In the genomic region with DNA sequence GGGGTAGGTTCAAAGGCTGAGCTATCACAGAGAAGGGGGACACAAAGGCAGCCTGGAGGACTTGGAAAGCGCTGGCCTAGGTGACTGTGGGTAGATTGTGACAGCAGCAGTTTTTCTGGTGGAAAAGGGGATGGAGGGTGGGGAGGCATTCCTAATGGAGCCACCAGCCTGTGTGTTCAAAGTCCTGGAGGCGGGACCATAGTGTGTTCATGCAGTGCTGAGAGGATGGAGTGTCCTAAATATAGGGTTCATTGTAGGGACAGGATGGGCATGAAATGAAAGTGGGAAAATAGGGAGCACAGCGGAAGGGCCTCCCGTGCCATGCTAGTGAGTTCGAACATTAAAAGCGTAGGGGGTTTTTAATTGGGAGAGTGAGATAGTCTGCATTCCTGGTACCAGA, we compare ENCODE assay signal across 14 cellular contexts. TPM values are rescaled to one million over a fixed set of nuclear protein-coding genes. Genes with fewer than 3 reads are reported as not detected.
DNase-seq lines count a peak whose midpoint lies in the region; ATAC-seq and TF ChIP-seq lines count a peak whose summit lies in the region.
"Had no signal": no experiment of that assay in that cellular context is flagged by ENCODE, and none has a peak within 500 bp of the region (broad histone marks: within the 10 kb centered on the region; RNA-seq: fewer than 3 reads in every experiment).

No MANE protein-coding gene starts in this region.

- TF ChIP-seq POLR2A in vagina (IDR thresholded peaks at IDR 0.05) (no peak), upper lobe of left lung (IDR thresholded peaks at IDR 0.05) (no peak)

- no peaks in the 10 kb centered on the region for H3K27me3 Mint-ChIP-seq in nephron (ENCODE audit: low read depth)
- no peaks in the 10 kb centered on the region for H3K27me3 Mint-ChIP-seq in WTC11 (ENCODE audit: low read depth)

- no peaks in the 10 kb centered on the region for H3K9me3 ChIP-seq in right atrium auricular region
- H3K9me3 ChIP-seq in vagina, result no peaks in the 10 kb centered on the region
- H3K9me3 ChIP-seq in upper lobe of left lung, result no peaks in the 10 kb centered on the region

- H3K27ac Mint-ChIP-seq in nephron (peak overlapping the region; percentile 84 to 93 (median 89)), WTC11 (no peak overlapping the region)
- H3K27ac Mint-ChIP-seq: CD14-positive monocyte had no signal

- H3K36me3 Mint-ChIP-seq in nephron (ENCODE audit: low read depth) (no peaks in the 10 kb centered on the region), WTC11 (no peaks in the 10 kb centered on the region)
- H3K36me3 Mint-ChIP-seq: CD14-positive monocyte had no signal

- TF ChIP-seq CTCF in right atrium auricular region (IDR thresholded peaks at IDR 0.05) (no peak), nephron (IDR thresholded peaks at IDR 0.05; ENCODE audit: unreplicated experiment in 3 of 3) (no peak), vagina (IDR thresholded peaks at IDR 0.05) (no peak), WTC11 (IDR thresholded peaks at IDR 0.05) (no peak), upper lobe of left lung (IDR thresholded peaks at IDR 0.05) (no peak)

- peak overlapping the region in 1 of 3 experiments; percentile 15 for H3K4me3 Mint-ChIP-seq in nephron
- no peak overlapping the region for H3K4me3 Mint-ChIP-seq in WTC11
- H3K4me3 Mint-ChIP-seq: CD14-positive monocyte had no signal

- H3K9me3 Mint-ChIP-seq in nephron (no peaks in the 10 kb centered on the region), WTC11 (no peaks in the 10 kb centered on the region)

- ATAC-seq in Right ventricle myocardium inferior, result peak; percentile 23
- ATAC-seq in WTC11, result no peak
- no peak for ATAC-seq in GM21447 (IDR thresholded peaks at IDR 0.05; ENCODE audit: unreplicated experiment)
- ATAC-seq in upper lobe of left lung (ENCODE audit: low FRiP score in 2 of 2), result no peak
- ATAC-seq: HCT116, K562 had no signal

- POLR2A ChIA-PET in WTC11 (lab: Charles Lee), result interaction anchor here (0.6 to 1.2 kb wide), 2 partner anchors 10 to 51 kb away, joined by 3 to 4 read pairs; a partner anchor contains a TSS

- TF ChIP-seq EP300 in upper lobe of left lung (IDR thresholded peaks at IDR 0.05), result no peak

- no peak overlapping the region for H3K4me3 ChIP-seq in right atrium auricular region
- H3K4me3 ChIP-seq in vagina, result no peak overlapping the region
- H3K4me3 ChIP-seq in upper lobe of left lung, result no peak overlapping the region
- H3K4me3 ChIP-seq: K562 had no signal

- intact Hi-C loops in Right ventricle myocardium inferior (cut with DNase I) (no loop called here), cardiac septum (cut with DNase I) (no loop called here), vagina (cut with DNase I) (no loop called here)

- H3K27me3 ChIP-seq in right atrium auricular region, result no peaks in the 10 kb centered on the region
- H3K27me3 ChIP-seq in vagina, result no peaks in the 10 kb centered on the region
- H3K27me3 ChIP-seq in upper lobe of left lung, result no peaks in the 10 kb centered on the region

- CTCF ChIA-PET in WTC11 (lab: Charles Lee), result interaction anchor here (0.6 to 2.0 kb wide), 5 partner anchors 23 to 113 kb away, joined by 3 to 5 read pairs (median 3); no protein-coding TSS in a partner anchor

- H3K4me1 ChIP-seq in right atrium auricular region, result peaks cover 0 to 23% of the 10 kb centered on the region in 2 donors
- H3K4me1 ChIP-seq in vagina, result no peaks in the 10 kb centered on the region
- H3K4me1 ChIP-seq in upper lobe of left lung, result peaks cover 0 to 6% (median 0%) of the 10 kb centered on the region in 4 donors

- WGBS in upper lobe of left lung, 2 donors, result 76 to 81% methylated on average over 6 of the region's 6 CpGs

- DNase-seq in Right ventricle myocardium inferior (ENCODE audit: missing footprints) (no peak), cardiac septum (ENCODE audit: low spot score) (no peak), right atrium auricular region (ENCODE audit: low spot score) (no peak), vagina (ENCODE audit: extremely low spot score in 2 of 2) (no peak), WTC11 (ENCODE audit: low spot score) (no peak), upper lobe of left lung (no peak)
- DNase-seq: 8988T, NCI-H1694 treated with DMSO at 0.1 percent for 48 hours, NCI-H2107 had no signal

- H3K4me1 Mint-ChIP-seq in nephron (peaks cover 60% of the 10 kb centered on the region), WTC11 (no peaks in the 10 kb centered on the region)
- H3K4me1 Mint-ChIP-seq: CD14-positive monocyte had no signal

- H3K36me3 ChIP-seq in right atrium auricular region (peaks cover 28% of the 10 kb centered on the region), vagina (no peaks in the 10 kb centered on the region), upper lobe of left lung (no peaks in the 10 kb centered on the region)

- peak overlapping the region; percentile 44 to 63 for H3K27ac ChIP-seq in right atrium auricular region
- peak overlapping the region; percentile 43 for H3K27ac ChIP-seq in vagina
- H3K27ac ChIP-seq in upper lobe of left lung, result no peak overlapping the region

TF ChIP-seq in WTC11, 78 proteins besides CTCF, POLR2A, EP300 and RAD21 (continues in another document):
- TF ChIP-seq ESRRA (CRISPR knock-in tag; IDR thresholded peaks at IDR 0.05; ENCODE audit: borderline replicate concordance) (no peak), NR3C1 (CRISPR knock-in tag; conservative IDR thresholded peaks at IDR 0.05; ENCODE audit: low read depth) (no peak), GTF2I (CRISPR knock-in tag; conservative IDR thresholded peaks at IDR 0.05) (no peak), SMAD4 (CRISPR knock-in tag; IDR thresholded peaks at IDR 0.05) (no peak), ZNF219 (CRISPR knock-in tag; IDR thresholded peaks at IDR 0.05; ENCODE audit: borderline replicate concordance) (no peak), NR2C2 (CRISPR knock-in tag; IDR thresholded peaks at IDR 0.05) (no peak), SOX15 (CRISPR knock-in tag; IDR thresholded peaks at IDR 0.05) (no peak)
- TF ChIP-seq, protein P1, sequence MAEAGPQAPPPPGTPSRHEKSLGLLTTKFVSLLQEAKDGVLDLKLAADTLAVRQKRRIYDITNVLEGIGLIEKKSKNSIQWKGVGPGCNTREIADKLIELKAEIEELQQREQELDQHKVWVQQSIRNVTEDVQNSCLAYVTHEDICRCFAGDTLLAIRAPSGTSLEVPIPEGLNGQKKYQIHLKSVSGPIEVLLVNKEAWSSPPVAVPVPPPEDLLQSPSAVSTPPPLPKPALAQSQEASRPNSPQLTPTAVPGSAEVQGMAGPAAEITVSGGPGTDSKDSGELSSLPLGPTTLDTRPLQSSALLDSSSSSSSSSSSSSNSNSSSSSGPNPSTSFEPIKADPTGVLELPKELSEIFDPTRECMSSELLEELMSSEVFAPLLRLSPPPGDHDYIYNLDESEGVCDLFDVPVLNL (CRISPR knock-in tag; IDR thresholded peaks at IDR 0.05; ENCODE audit: borderline replicate concordance, low read depth), result no peak
- TF ChIP-seq, protein P2, sequence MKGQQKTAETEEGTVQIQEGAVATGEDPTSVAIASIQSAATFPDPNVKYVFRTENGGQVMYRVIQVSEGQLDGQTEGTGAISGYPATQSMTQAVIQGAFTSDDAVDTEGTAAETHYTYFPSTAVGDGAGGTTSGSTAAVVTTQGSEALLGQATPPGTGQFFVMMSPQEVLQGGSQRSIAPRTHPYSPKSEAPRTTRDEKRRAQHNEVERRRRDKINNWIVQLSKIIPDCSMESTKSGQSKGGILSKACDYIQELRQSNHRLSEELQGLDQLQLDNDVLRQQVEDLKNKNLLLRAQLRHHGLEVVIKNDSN (CRISPR knock-in tag; IDR thresholded peaks at IDR 0.05), result no peak
- TF ChIP-seq, protein P3, sequence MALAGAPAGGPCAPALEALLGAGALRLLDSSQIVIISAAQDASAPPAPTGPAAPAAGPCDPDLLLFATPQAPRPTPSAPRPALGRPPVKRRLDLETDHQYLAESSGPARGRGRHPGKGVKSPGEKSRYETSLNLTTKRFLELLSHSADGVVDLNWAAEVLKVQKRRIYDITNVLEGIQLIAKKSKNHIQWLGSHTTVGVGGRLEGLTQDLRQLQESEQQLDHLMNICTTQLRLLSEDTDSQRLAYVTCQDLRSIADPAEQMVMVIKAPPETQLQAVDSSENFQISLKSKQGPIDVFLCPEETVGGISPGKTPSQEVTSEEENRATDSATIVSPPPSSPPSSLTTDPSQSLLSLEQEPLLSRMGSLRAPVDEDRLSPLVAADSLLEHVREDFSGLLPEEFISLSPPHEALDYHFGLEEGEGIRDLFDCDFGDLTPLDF (CRISPR knock-in tag; IDR thresholded peaks at IDR 0.05), result no peak
- TF ChIP-seq, protein P4, sequence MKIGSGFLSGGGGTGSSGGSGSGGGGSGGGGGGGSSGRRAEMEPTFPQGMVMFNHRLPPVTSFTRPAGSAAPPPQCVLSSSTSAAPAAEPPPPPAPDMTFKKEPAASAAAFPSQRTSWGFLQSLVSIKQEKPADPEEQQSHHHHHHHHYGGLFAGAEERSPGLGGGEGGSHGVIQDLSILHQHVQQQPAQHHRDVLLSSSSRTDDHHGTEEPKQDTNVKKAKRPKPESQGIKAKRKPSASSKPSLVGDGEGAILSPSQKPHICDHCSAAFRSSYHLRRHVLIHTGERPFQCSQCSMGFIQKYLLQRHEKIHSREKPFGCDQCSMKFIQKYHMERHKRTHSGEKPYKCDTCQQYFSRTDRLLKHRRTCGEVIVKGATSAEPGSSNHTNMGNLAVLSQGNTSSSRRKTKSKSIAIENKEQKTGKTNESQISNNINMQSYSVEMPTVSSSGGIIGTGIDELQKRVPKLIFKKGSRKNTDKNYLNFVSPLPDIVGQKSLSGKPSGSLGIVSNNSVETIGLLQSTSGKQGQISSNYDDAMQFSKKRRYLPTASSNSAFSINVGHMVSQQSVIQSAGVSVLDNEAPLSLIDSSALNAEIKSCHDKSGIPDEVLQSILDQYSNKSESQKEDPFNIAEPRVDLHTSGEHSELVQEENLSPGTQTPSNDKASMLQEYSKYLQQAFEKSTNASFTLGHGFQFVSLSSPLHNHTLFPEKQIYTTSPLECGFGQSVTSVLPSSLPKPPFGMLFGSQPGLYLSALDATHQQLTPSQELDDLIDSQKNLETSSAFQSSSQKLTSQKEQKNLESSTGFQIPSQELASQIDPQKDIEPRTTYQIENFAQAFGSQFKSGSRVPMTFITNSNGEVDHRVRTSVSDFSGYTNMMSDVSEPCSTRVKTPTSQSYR (CRISPR knock-in tag; IDR thresholded peaks at IDR 0.05), result no peak
- TF ChIP-seq, protein P5, sequence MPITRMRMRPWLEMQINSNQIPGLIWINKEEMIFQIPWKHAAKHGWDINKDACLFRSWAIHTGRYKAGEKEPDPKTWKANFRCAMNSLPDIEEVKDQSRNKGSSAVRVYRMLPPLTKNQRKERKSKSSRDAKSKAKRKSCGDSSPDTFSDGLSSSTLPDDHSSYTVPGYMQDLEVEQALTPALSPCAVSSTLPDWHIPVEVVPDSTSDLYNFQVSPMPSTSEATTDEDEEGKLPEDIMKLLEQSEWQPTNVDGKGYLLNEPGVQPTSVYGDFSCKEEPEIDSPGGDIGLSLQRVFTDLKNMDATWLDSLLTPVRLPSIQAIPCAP (CRISPR knock-in tag; IDR thresholded peaks at IDR 0.05), result no peak

RNA-seq across cellular contexts. Expression of a gene that starts 51.4 kb away (rescaled TPM):
- 42.6 TPM for total RNA-seq in Right ventricle myocardium inferior
- 80.8 TPM for total RNA-seq in cardiac septum
- 10 to 100 TPM; 68.0 to 97.5 TPM for total RNA-seq in right atrium auricular region
- total RNA-seq in vagina, result 204 TPM
- total RNA-seq in WTC11 (2021), result 78.6 to 85.5 TPM (median 84.4 TPM) in 3 replicates
- total RNA-seq in upper lobe of left lung, result 100 to 1,000 TPM in 2 of 6 donors, 10 to 100 TPM in 4; 40.2 to 553 (median 73.4) TPM

Comparison
In these comparisons a context has a peak if more than half of its experiments do, and no peak if none do; other contexts are left out.
1. H3K27ac ChIP-seq: peak in right atrium auricular region (2 of 2) and vagina (single experiment); none in upper lobe of left lung (0 of 4).